In genomic region chr6:30327232-30327746, GRCh38 we compare ENCODE assay signal across 7 cellular contexts. TPM values are rescaled to one million over a fixed set of nuclear protein-coding genes. Genes with fewer than 3 reads are reported as not detected.
DNase-seq lines count a peak whose midpoint lies in the region; ATAC-seq, FAIRE-seq and TF ChIP-seq lines count a peak whose summit lies in the region.

No MANE protein-coding gene starts in this region.

- CTCF ChIA-PET in HEK293T (lab: Yijun Ruan, JAX): no interaction called here
- CTCF ChIA-PET in T-cell (lab: Charles Lee): interaction anchor here in 1 of 2 donors (1.3 kb wide), 1 partner anchor 13 kb away, joined by 3 read pairs; no protein-coding TSS in a partner anchor

- H3K4me3 ChIP-seq in skeletal muscle cell (ENCODE audit: low read depth, low read length): peak overlapping the region; percentile 94

- ATAC-seq in T-cell (replicated peaks in 1 of 4): no peak
- ATAC-seq in HG02973 (IDR thresholded peaks at IDR 0.05; ENCODE audit: unreplicated experiment): no peak

- no peak for FAIRE-seq in H54 (lab: Jason Lieb, UNC)

- peak overlapping the region; percentile 94 to 97 for H3K27ac Mint-ChIP-seq in T-cell
- H3K27ac Mint-ChIP-seq in glutamatergic neuron (ENCODE audit: unreplicated experiment): peak overlapping the region; percentile 96

- DNase-seq in HEK293T (ENCODE audit: extremely low spot score) (no peak), T-cell (peak in 2 of 34 experiments; percentile 80 to 92), glutamatergic neuron (no peak), skeletal muscle cell (ENCODE audit: low read depth) (no peak), H54 (ENCODE audit: insufficient read length, low spot score) (no peak), NCI-H524 treated with DMSO at 0.1 percent for 48 hours (lab: John Stamatoyannopoulos, UW) (no peak)

- TF ChIP-seq CTCF in glutamatergic neuron (IDR thresholded peaks at IDR 0.05; ENCODE audit: partially characterized antibody, unreplicated experiment): no peak

- H3K27me3 Mint-ChIP-seq in T-cell: no peaks in the 10 kb centered on the region
- peaks cover 7% of the 10 kb centered on the region for H3K27me3 Mint-ChIP-seq in glutamatergic neuron (ENCODE audit: unreplicated experiment)

- POLR2A ChIA-PET in HEK293T (lab: Yijun Ruan, JAX): interaction anchor here (1.3 to 2.6 kb wide), 4 partner anchors 10 to 112 kb away, joined by 4 to 20 read pairs (median 10); partner anchors contain the start of gene RPP21
- POLR2A ChIA-PET in T-cell (lab: Charles Lee): interaction anchor here in 1 of 2 donors (1.3 kb wide), 1 partner anchor 10 kb away, joined by 5 read pairs; no protein-coding TSS in a partner anchor

- peak overlapping the region; percentile 93 to 98 (median 94) for H3K4me3 Mint-ChIP-seq in T-cell
- peak overlapping the region; percentile 97 for H3K4me3 Mint-ChIP-seq in glutamatergic neuron (ENCODE audit: unreplicated experiment)

- H3K4me1 Mint-ChIP-seq in T-cell: peaks cover 52 to 69% (median 55%) of the 10 kb centered on the region in 3 donors
- peaks cover 21% of the 10 kb centered on the region for H3K4me1 Mint-ChIP-seq in glutamatergic neuron (ENCODE audit: low read depth, unreplicated experiment)

- H3K36me3 Mint-ChIP-seq in T-cell (peaks cover 28% of the 10 kb centered on the region), glutamatergic neuron (ENCODE audit: unreplicated experiment) (no peaks in the 10 kb centered on the region)

- no peak; the same call in 1 of the 2 replicates for TF ChIP-seq POLR2A in H54 (IDR thresholded peaks at IDR 0.05; ENCODE audit: low read depth, low read length)

- no peaks in the 10 kb centered on the region for H3K9me3 Mint-ChIP-seq in T-cell
- peaks cover 9% of the 10 kb centered on the region for H3K9me3 Mint-ChIP-seq in glutamatergic neuron (ENCODE audit: unreplicated experiment)

TF ChIP-seq in HEK293T, 16 proteins besides CTCF, POLR2A, EP300 and RAD21:
- TF ChIP-seq SP1 (IDR thresholded peaks at IDR 0.05): no peak
- peak; percentile 29 for TF ChIP-seq L3MBTL2 (conservative IDR thresholded peaks at IDR 0.05)

RNA-seq across cellular contexts. Expression of gene TRIM39, which starts 0.6 kb away (rescaled TPM):
- total RNA-seq in T-cell (10 to 100 TPM; 25.1 to 50.6 (median 29.5) TPM), glutamatergic neuron (ENCODE audit: unreplicated experiment) (14.0 TPM)

RNA-seq across cellular contexts. Expression of gene RPP21, which starts 17.7 kb away (rescaled TPM):
- total RNA-seq in T-cell (10 to 100 TPM; 38.4 to 64.6 (median 56.7) TPM), glutamatergic neuron (ENCODE audit: unreplicated experiment) (36.7 TPM)
